In genomic region chr10:50561816-50562215, GRCh38 we compare ENCODE assay signal across 9 cellular contexts.
DNase-seq lines count a peak whose midpoint lies in the region; ATAC-seq and TF ChIP-seq lines count a peak whose summit lies in the region.
"Had no signal": no experiment of that assay in that cellular context is flagged by ENCODE, and none has a peak within 500 bp of the region (broad histone marks: within the 10 kb centered on the region; RNA-seq: fewer than 3 reads in every experiment).

No MANE protein-coding gene starts in this region.

- H3K4me1 ChIP-seq in mucosa of descending colon (ENCODE audit: low read depth): no peaks in the 10 kb centered on the region

- no TSS peak for BruUV-seq in MCF 10A (replicated peaks; lab: Mats Ljungman, UMichigan)

- ATAC-seq in HG02798 (IDR thresholded peaks at IDR 0.05; ENCODE audit: poor library complexity, unreplicated experiment) (peak; percentile 41), mucosa of descending colon (peak; percentile 47), HG02981 (IDR thresholded peaks at IDR 0.05; ENCODE audit: unreplicated experiment) (no peak), HG02623 (IDR thresholded peaks at IDR 0.05; ENCODE audit: unreplicated experiment) (no peak), GM21723 (IDR thresholded peaks at IDR 0.05; ENCODE audit: unreplicated experiment) (no peak), HG03520 (IDR thresholded peaks at IDR 0.05; ENCODE audit: unreplicated experiment) (no peak)

- no peak overlapping the region for H3K4me3 ChIP-seq in mucosa of descending colon

- CTCF ChIA-PET in MCF 10A (lab: Yijun Ruan, JAX): interaction anchor here (0.6 to 3.0 kb wide), 37 partner anchors 8 to 527 kb away, joined by 3 to 51 read pairs (median 4); no protein-coding TSS in a partner anchor

- TF ChIP-seq CTCF in CD14-positive monocyte (IDR thresholded peaks at IDR 0.05): peak; percentile 35
- peak; percentile 78 for TF ChIP-seq CTCF in MCF 10A (IDR thresholded peaks at IDR 0.05; ENCODE audit: unreplicated experiment)
- peak; percentile 41 for TF ChIP-seq CTCF in mucosa of descending colon (IDR thresholded peaks at IDR 0.05)

- POLR2A ChIA-PET in MCF 10A (lab: Yijun Ruan, JAX): interaction anchor here (0.6 to 1.9 kb wide), 6 partner anchors 24 to 146 kb away, joined by 3 to 20 read pairs (median 4); no protein-coding TSS in a partner anchor

- H3K9me3 Mint-ChIP-seq in CD14-positive monocyte (no peaks in the 10 kb centered on the region), MCF 10A (ENCODE audit: unreplicated experiment) (no peaks in the 10 kb centered on the region)
- H3K9me3 Mint-ChIP-seq: naive B cell had no signal

- peaks cover 3 to 5% of the 10 kb centered on the region in 2 donors for H3K36me3 Mint-ChIP-seq in CD14-positive monocyte
- no peaks in the 10 kb centered on the region for H3K36me3 Mint-ChIP-seq in MCF 10A (ENCODE audit: insufficient read depth, unreplicated experiment)

- H3K27ac Mint-ChIP-seq in CD14-positive monocyte (peak overlapping the region in 2 of 7 donors; percentile 17 to 44), MCF 10A (ENCODE audit: low read depth, unreplicated experiment) (no peak overlapping the region)

- intact Hi-C loops in CD14-positive monocyte (cut with micrococcal nuclease): no loop called here
- intact Hi-C loops in MCF 10A (cut with micrococcal nuclease): loop anchor here (1.0 to 2.0 kb wide), 4 partner anchors 43 to 143 kb away; no protein-coding TSS in a partner anchor
- intact Hi-C loops in mucosa of descending colon (cut with DNase I, micrococcal nuclease): loop anchor here in 1 of 2 donors (5.0 kb wide), 1 partner anchor 50 kb away; no protein-coding TSS in a partner anchor

- H3K27me3 Mint-ChIP-seq in CD14-positive monocyte (ENCODE audit: low read depth in 3 of 3) (peaks cover 0 to 2% (median 1%) of the 10 kb centered on the region in 3 donors), MCF 10A (ENCODE audit: insufficient read depth, unreplicated experiment) (no peaks in the 10 kb centered on the region)
- H3K27me3 Mint-ChIP-seq: naive B cell had no signal

- H3K4me1 Mint-ChIP-seq in CD14-positive monocyte (peaks cover 1% of the 10 kb centered on the region), MCF 10A (ENCODE audit: insufficient read depth, unreplicated experiment) (peaks cover 18% of the 10 kb centered on the region)

- H3K9me3 ChIP-seq in mucosa of descending colon: no peaks in the 10 kb centered on the region

- H3K4me3 Mint-ChIP-seq in CD14-positive monocyte (no peak overlapping the region), MCF 10A (ENCODE audit: unreplicated experiment) (no peak overlapping the region)
- H3K4me3 Mint-ChIP-seq: naive B cell had no signal

- DNase-seq in CD14-positive monocyte (ENCODE audit: low spot score): no peak
- peak; percentile 56 for DNase-seq in MCF 10A (ENCODE audit: unreplicated experiment)
- no peak for DNase-seq in mucosa of descending colon
- DNase-seq: naive B cell had no signal

- H3K36me3 ChIP-seq in mucosa of descending colon (ENCODE audit: low read depth): no peaks in the 10 kb centered on the region

Comparison
In these comparisons a context has a peak if more than half of its experiments do, and no peak if none do; other contexts are left out.
1. ATAC-seq: peak in HG02798 (single experiment) and mucosa of descending colon (single experiment); none in HG02981 (single experiment), HG02623 (single experiment), GM21723 (single experiment) and HG03520 (single experiment).
2. Peak in every context shown above with its lines, with median percentiles within 50 percentile points of each other: CTCF ChIP-seq.